1 cellular context compared by ENCODE assay signal in genomic region chr9:83665576-83666200, GRCh38.
TF ChIP-seq lines count a peak whose summit lies in the region.

No MANE protein-coding gene starts in this region.

TF ChIP-seq in WTC11, 78 proteins besides CTCF, POLR2A, EP300 and RAD21 (continued from another document):
- no peak for TF ChIP-seq FOXP4 (CRISPR knock-in tag; IDR thresholded peaks at IDR 0.05)
- TF ChIP-seq ZNF281 (CRISPR knock-in tag; IDR thresholded peaks at IDR 0.05), result no peak
